In the genomic region with DNA sequence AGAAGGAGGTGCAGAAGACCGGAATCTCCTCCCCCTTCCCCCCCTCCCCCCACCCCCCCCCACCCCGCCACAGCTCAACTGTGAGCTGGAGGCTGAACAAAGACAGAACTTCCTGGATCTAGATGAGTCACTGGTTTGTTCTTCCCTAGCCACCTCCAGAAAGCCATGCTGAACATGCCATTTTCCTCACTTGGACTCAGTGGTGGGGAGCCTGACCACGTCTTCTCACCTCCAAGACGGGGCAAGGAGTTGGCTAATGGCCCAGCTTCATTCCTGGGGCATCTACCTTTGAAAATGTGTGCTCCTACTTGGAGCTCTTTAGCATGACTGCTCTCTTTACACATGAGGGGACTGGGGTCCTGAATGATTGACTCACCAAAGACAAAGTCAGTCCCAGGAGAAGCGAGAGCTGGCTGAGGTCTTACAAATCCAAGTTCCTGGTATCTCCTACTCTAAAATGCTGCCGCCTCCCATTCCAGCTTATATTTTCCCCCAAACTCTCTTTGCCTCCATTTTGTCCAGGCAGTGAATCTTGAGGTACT, we compare ENCODE assay signal across 10 cellular contexts. TPM values are rescaled to one million over a fixed set of nuclear protein-coding genes. Genes with fewer than 3 reads are reported as not detected.
DNase-seq lines count a peak whose midpoint lies in the region; ATAC-seq and TF ChIP-seq lines count a peak whose summit lies in the region.
"Had no signal": no experiment of that assay in that cellular context is flagged by ENCODE, and none has a peak within 500 bp of the region (broad histone marks: within the 10 kb centered on the region; RNA-seq: fewer than 3 reads in every experiment).

No MANE protein-coding gene starts in this region.

- intact Hi-C loops in dorsolateral prefrontal cortex (cut with DNase I), result no loop called here

- no peak for TF ChIP-seq CTCF in dorsolateral prefrontal cortex (IDR thresholded peaks at IDR 0.05 in 54 of 56, conservative IDR thresholded peaks at IDR 0.05 in 2 of 56; ENCODE audit: low read depth in 1 of 56, partially characterized antibody in 56 of 56)

- H3K9me3 ChIP-seq in iPS-20b (ENCODE audit: insufficient read depth, low read depth, low read length), result no peaks in the 10 kb centered on the region
- H3K9me3 ChIP-seq: esophagus muscularis mucosa had no signal

- no peaks in the 10 kb centered on the region for H3K9me3 Mint-ChIP-seq in stimulated activated naive CD8-positive, alpha-beta T cell treated with anti-CD3 and anti-CD28 coated beads, Interleukin-15, amount 100 ng/mL, for 72 hours

- H3K27me3 ChIP-seq in iPS-20b (ENCODE audit: insufficient read depth, low read length) (no peaks in the 10 kb centered on the region), dorsolateral prefrontal cortex (no peaks in the 10 kb centered on the region)
- H3K27me3 ChIP-seq: esophagus muscularis mucosa had no signal

- H3K4me1 Mint-ChIP-seq in stimulated activated naive CD8-positive, alpha-beta T cell treated with anti-CD3 and anti-CD28 coated beads, Interleukin-15, amount 100 ng/mL, for 72 hours, result no peaks in the 10 kb centered on the region

- H3K4me1 ChIP-seq in iPS-20b (ENCODE audit: insufficient read depth, low read length), result peaks cover 16% of the 10 kb centered on the region; the same call in 1 of the 2 replicates

- peaks cover 12% of the 10 kb centered on the region for H3K27me3 Mint-ChIP-seq in stimulated activated naive CD8-positive, alpha-beta T cell treated with anti-CD3 and anti-CD28 coated beads, Interleukin-15, amount 100 ng/mL, for 72 hours

- ATAC-seq in HG03378 (IDR thresholded peaks at IDR 0.05; ENCODE audit: unreplicated experiment), result peak; percentile 47
- no peak for ATAC-seq in stimulated activated naive CD8-positive, alpha-beta T cell treated with anti-CD3 and anti-CD28 coated beads, Interleukin-15, amount 100 ng/mL, for 72 hours

- no peak overlapping the region for H3K4me3 ChIP-seq in iPS-20b (ENCODE audit: low read length)
- no peak overlapping the region for H3K4me3 ChIP-seq in dorsolateral prefrontal cortex
- H3K4me3 ChIP-seq: esophagus muscularis mucosa had no signal

- H3K27ac Mint-ChIP-seq in stimulated activated naive CD8-positive, alpha-beta T cell treated with anti-CD3 and anti-CD28 coated beads, Interleukin-15, amount 100 ng/mL, for 72 hours, result no peak overlapping the region

- no peaks in the 10 kb centered on the region for H3K36me3 ChIP-seq in iPS-20b (ENCODE audit: insufficient read depth, low read depth, low read length)
- H3K36me3 ChIP-seq: esophagus muscularis mucosa had no signal

- DNase-seq in AG08396 (ENCODE audit: low spot score) (peak; percentile 65), SKM-1 treated with dmso at 0.1 percent for 144 hours (lab: John Stamatoyannopoulos, UW; ENCODE audit: unreplicated experiment) (peak; percentile 67), dorsolateral prefrontal cortex (no peak), cerebellar nuclear complex (lab: John Stamatoyannopoulos, UW) (no peak)
- DNase-seq in activated effector memory CD4-positive, alpha-beta T cell treated with Interleukin-2 at 50 U/mL for 16 hours, result no peak
- no peak for DNase-seq in stimulated activated naive CD8-positive, alpha-beta T cell treated with anti-CD3 and anti-CD28 coated beads, Interleukin-15, amount 100 ng/mL, for 72 hours
- DNase-seq: NCI-H526 treated with DMSO at 0.1 percent for 48 hours had no signal

- H3K4me3 Mint-ChIP-seq in stimulated activated naive CD8-positive, alpha-beta T cell treated with anti-CD3 and anti-CD28 coated beads, Interleukin-15, amount 100 ng/mL, for 72 hours, result no peak overlapping the region

- H3K27ac ChIP-seq in iPS-20b (ENCODE audit: low read length) (no peak overlapping the region), dorsolateral prefrontal cortex (no peak overlapping the region)
- H3K27ac ChIP-seq: esophagus muscularis mucosa had no signal

- H3K9ac ChIP-seq in iPS-20b (ENCODE audit: low read depth, low read length), result peak overlapping the region; percentile 47; the same call in 1 of the 2 replicates

RNA-seq across cellular contexts. Expression of gene FZD5, which starts 22.6 kb away (rescaled TPM):
- 10 to 100 TPM in 10 of 120 experiments, 1 to 10 TPM in 110; 2.1 to 17.5 (median 5.0) TPM for total RNA-seq in dorsolateral prefrontal cortex

Comparison
In these comparisons a context has a peak if more than half of its experiments do, and no peak if none do; other contexts are left out.
1. DNase-seq: peak in AG08396 (single experiment) and SKM-1 treated with dmso at 0.1 percent for 144 hours (single experiment); none in dorsolateral prefrontal cortex (0 of 10), activated effector memory CD4-positive, alpha-beta T cell treated with Interleukin-2 at 50 U/mL for 16 hours (single experiment), cerebellar nuclear complex (0 of 2) and stimulated activated naive CD8-positive, alpha-beta T cell treated with anti-CD3 and anti-CD28 coated beads, Interleukin-15, amount 100 ng/mL, for 72 hours (0 of 2).